24 cellular contexts compared by ENCODE assay signal in the genomic region with DNA sequence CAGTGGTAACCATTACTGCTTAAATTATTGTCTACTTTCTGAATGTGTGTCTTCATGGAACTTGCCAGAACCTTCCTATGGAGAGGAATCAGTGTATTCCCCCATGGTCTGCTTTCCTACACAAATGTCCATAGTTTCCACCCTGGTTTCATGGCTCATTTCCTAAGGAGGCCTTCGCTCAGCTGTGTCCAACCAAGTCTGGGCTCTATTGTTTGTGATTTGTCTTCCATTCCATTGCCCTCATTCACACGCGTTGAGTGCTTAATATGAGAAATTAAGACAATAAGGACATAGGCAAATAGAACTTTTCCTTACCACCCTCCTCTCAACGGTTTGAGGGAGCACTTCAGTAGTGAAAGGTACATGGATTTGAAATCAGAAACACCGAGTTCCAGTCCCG.
"Had no signal": no experiment of that assay in that cellular context is flagged by ENCODE, and none has a peak within 500 bp of the region (broad histone marks: within the 10 kb centered on the region; RNA-seq: fewer than 3 reads in every experiment).

No MANE protein-coding gene starts in this region.

- H3K27me3 ChIP-seq: pancreas, right lobe of liver, sigmoid colon, testis, transverse colon, uterus had no signal

- H3K4me3 ChIP-seq: pancreas, prostate gland, right lobe of liver, sigmoid colon, suprapubic skin, testis, tibial artery, transverse colon, upper lobe of right lung, uterus had no signal

- H3K36me3 ChIP-seq: neutrophil, pancreas, prostate gland, right lobe of liver, sigmoid colon, suprapubic skin, tibial artery, transverse colon, upper lobe of right lung, uterus had no signal

- H3K27ac ChIP-seq: neutrophil, pancreas, prostate gland, right lobe of liver, sigmoid colon, suprapubic skin, testis, tibial artery, transverse colon, upper lobe of right lung, uterus had no signal

- DNase-seq: naive thymus-derived CD4-positive, alpha-beta T cell; natural killer cell; nucleus accumbens; pancreas; right cardiac atrium; right lobe of liver; sigmoid colon; stimulated activated CD4-positive, alpha-beta T cell treated with anti-CD3 and anti-CD28 coated beads, Interleukin-15, amount 100 ng/mL, for 24 hours; stimulated activated CD4-positive, alpha-beta T cell treated with anti-CD3 and anti-CD28 coated beads, Interleukin-2, amount 100 ng/mL, for 24 hours; stimulated activated CD4-positive, alpha-beta T cell treated with anti-CD3 and anti-CD28 coated beads, Interleukin-2, amount 100 ng/mL, for 48 hours; stimulated activated CD4-positive, alpha-beta T cell treated with anti-CD3 and anti-CD28 coated beads, Interleukin-4, amount 100 ng/mL, for 24 hours; stimulated activated naive B cell treated with anti-CD40 and anti-IgM and Interleukin-4, amounts not matched to agents 10 μg/mL and 1 μg/mL and 100 μg/mL, for 72 hours; stimulated activated naive CD8-positive, alpha-beta T cell treated with anti-CD3 and anti-CD28 coated beads, Interleukin-15, amount 100 ng/mL, for 72 hours; stimulated activated naive CD8-positive, alpha-beta T cell treated with anti-CD3 and anti-CD28 coated beads, Interleukin-15, Interleukin-2, amounts not matched to agents 100 U/mL and 50 U/mL, for 24 hours; substantia nigra; testis; tibial artery; transverse colon; upper lobe of right lung; uterus had no signal

- FAIRE-seq: pancreas, small intestine had no signal
